Comparison of ENCODE assay signal across 13 cellular contexts in genomic region chr4:38762560-38762959, GRCh38.
DNase-seq lines count a peak whose midpoint lies in the region; ATAC-seq and TF ChIP-seq lines count a peak whose summit lies in the region.
"Had no signal": no experiment of that assay in that cellular context is flagged by ENCODE, and none has a peak within 500 bp of the region (broad histone marks: within the 10 kb centered on the region; RNA-seq: fewer than 3 reads in every experiment).

No MANE protein-coding gene starts in this region.

- peak; percentile 21 for ATAC-seq in GM18519 (IDR thresholded peaks at IDR 0.05; ENCODE audit: low FRiP score, unreplicated experiment)
- peak; percentile 30 for ATAC-seq in GM21786 (IDR thresholded peaks at IDR 0.05; ENCODE audit: unreplicated experiment)
- ATAC-seq: activated CD8-positive, alpha-beta T cell treated with anti-CD3 and anti-CD28 coated beads for 36 hours; PC-3 had no signal

- peak overlapping the region; percentile 85 for H3K4me2 ChIP-seq in BLaER1

- H3K9me3 Mint-ChIP-seq in activated T-cell treated with anti-CD3 and anti-CD28 coated beads, Interleukin-2, amount 50 U/mL, for 24 hours, result peaks cover 12% of the 10 kb centered on the region
- H3K9me3 Mint-ChIP-seq: activated CD8-positive, alpha-beta T cell treated with anti-CD3 and anti-CD28 coated beads for 36 hours; central memory CD8-positive, alpha-beta T cell had no signal

- H3K27ac ChIP-seq in BLaER1, result peak overlapping the region; percentile 94
- H3K27ac ChIP-seq: parathyroid adenoma had no signal

- no peak overlapping the region for H3K27ac Mint-ChIP-seq in activated T-cell treated with anti-CD3 and anti-CD28 coated beads, Interleukin-2, amount 50 U/mL, for 24 hours
- H3K27ac Mint-ChIP-seq: activated CD8-positive, alpha-beta T cell treated with anti-CD3 and anti-CD28 coated beads for 36 hours had no signal

- H4K20me1 ChIP-seq in BLaER1, result no peaks in the 10 kb centered on the region

- H3K4me3 ChIP-seq in BLaER1, result peak overlapping the region; percentile 61

- H3K9me3 ChIP-seq in BLaER1, result peaks cover 36% of the 10 kb centered on the region

- H3K36me3 Mint-ChIP-seq in activated T-cell treated with anti-CD3 and anti-CD28 coated beads, Interleukin-2, amount 50 U/mL, for 24 hours (ENCODE audit: low read depth), result no peaks in the 10 kb centered on the region

- DNase-seq in NAMALWA (ENCODE audit: low spot score), result peak; percentile 80
- DNase-seq in activated T-cell treated with anti-CD3 and anti-CD28 coated beads, Interleukin-2, amount 50 U/mL, for 24 hours, result no peak
- no peak for DNase-seq in NCI-H510A treated with DMSO at 0.1 percent for 48 hours (lab: John Stamatoyannopoulos, UW)
- DNase-seq in NCI-H2107 (lab: John Stamatoyannopoulos, UW), result no peak
- DNase-seq in erythroblast (lab: John Stamatoyannopoulos, UW), result no peak
- DNase-seq: activated CD8-positive, alpha-beta T cell treated with anti-CD3 and anti-CD28 coated beads for 36 hours; activated naive CD4-positive, alpha-beta T cell treated with anti-CD3 and anti-CD28 coated beads, Interleukin-2, amount 10 ng/mL, durations not matched to agents 7 days and 5 days; PC-3 had no signal

- H3K4me3 Mint-ChIP-seq in activated T-cell treated with anti-CD3 and anti-CD28 coated beads, Interleukin-2, amount 50 U/mL, for 24 hours, result no peak overlapping the region
- H3K4me3 Mint-ChIP-seq: central memory CD8-positive, alpha-beta T cell had no signal

- H3K36me3 ChIP-seq in BLaER1, result peaks cover 8% of the 10 kb centered on the region; the same call in 1 of the 2 replicates

- H3K9ac ChIP-seq in BLaER1, result peak overlapping the region; percentile 79
- H3K9ac ChIP-seq: parathyroid adenoma had no signal

- no peaks in the 10 kb centered on the region for H3K27me3 Mint-ChIP-seq in activated T-cell treated with anti-CD3 and anti-CD28 coated beads, Interleukin-2, amount 50 U/mL, for 24 hours
- H3K27me3 Mint-ChIP-seq: activated CD8-positive, alpha-beta T cell treated with anti-CD3 and anti-CD28 coated beads for 36 hours; activated naive CD4-positive, alpha-beta T cell treated with anti-CD3 and anti-CD28 coated beads, Interleukin-2, amount 10 ng/mL, durations not matched to agents 7 days and 5 days had no signal

- no peak for TF ChIP-seq POLR2A in erythroblast (IDR thresholded peaks at IDR 0.05; ENCODE audit: low read length)

- peaks cover 19% of the 10 kb centered on the region for H3K4me1 Mint-ChIP-seq in activated T-cell treated with anti-CD3 and anti-CD28 coated beads, Interleukin-2, amount 50 U/mL, for 24 hours (ENCODE audit: low read depth)

- H3K27me3 ChIP-seq in BLaER1, result no peaks in the 10 kb centered on the region

- H3K4me1 ChIP-seq in BLaER1, result peaks cover 57% of the 10 kb centered on the region
- H3K4me1 ChIP-seq: parathyroid adenoma had no signal
